ENCODE assay signal across 18 cellular contexts in the genomic region with DNA sequence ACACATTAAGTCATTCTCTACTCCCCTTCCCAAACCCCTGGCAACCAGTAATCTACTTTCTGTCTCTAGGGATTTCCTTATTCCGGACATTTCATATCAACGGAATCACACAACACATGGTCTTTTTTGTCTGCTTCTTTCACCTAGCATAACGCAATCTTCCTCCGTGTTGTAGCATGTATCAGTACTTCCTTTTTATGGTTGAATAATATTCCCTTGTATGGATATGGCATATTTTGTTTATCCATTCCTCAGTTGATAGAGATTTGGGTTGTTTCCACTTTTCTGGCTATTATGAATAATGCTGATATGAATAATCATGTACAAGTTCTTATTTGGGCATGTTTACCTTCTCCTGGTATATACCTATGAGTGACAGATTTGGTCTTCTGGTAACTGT.
"Had no signal": no experiment of that assay in that cellular context is flagged by ENCODE, and none has a peak within 500 bp of the region (broad histone marks: within the 10 kb centered on the region; RNA-seq: fewer than 3 reads in every experiment).

No MANE protein-coding gene starts in this region.

- H3K27ac Mint-ChIP-seq: endodermal cell had no signal

- DNase-seq: colonic mucosa; dermis blood vessel endothelial cell; endodermal cell; erythroblast; foreskin keratinocyte; kidney; left cardiac atrium; left ventricle myocardium inferior; lower lobe of right lung; mesenchymal stem cell; midbrain; naive B cell; small intestine; stimulated activated CD4-positive, alpha-beta T cell treated with anti-CD3 and anti-CD28 coated beads, Interleukin-12 subunit alpha, Interleukin-12 subunit beta, amount 100 ng/mL, for 4 hours; stimulated activated naive CD4-positive, alpha-beta T cell treated with Interleukin-2 at 50 U/mL for 16 hours; tibial artery; upper lobe of left lung; uterus had no signal

- ATAC-seq: foreskin keratinocyte, left cardiac atrium, lower lobe of right lung had no signal

- H3K27me3 Mint-ChIP-seq: naive B cell had no signal

- H3K4me3 Mint-ChIP-seq: endodermal cell had no signal

- H3K9me3 Mint-ChIP-seq: endodermal cell had no signal
